37 cellular contexts compared by ENCODE assay signal in the genomic region with DNA sequence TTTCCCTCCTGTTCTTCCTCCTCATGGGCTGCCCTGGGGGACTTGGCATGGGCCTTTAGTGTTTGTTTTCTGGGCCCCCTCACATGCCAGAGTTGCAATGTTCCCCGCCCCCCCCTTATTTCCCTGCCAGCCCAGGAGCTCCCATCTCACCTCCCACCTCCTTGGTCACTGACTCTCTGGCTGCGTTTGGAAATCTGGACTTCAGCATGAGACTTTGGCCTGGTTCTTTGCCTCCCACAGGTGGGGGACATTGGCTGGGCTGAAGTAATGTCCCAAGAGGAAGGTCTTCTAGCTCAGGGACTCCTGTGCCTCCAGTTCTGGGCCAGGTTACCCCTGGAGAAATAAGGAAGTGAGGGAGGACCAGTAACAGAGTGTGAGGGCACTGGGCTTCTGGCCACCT. TPM values are rescaled to one million over a fixed set of nuclear protein-coding genes. Genes with fewer than 3 reads are reported as not detected.
"Had no signal": no experiment of that assay in that cellular context is flagged by ENCODE, and none has a peak within 500 bp of the region (broad histone marks: within the 10 kb centered on the region; RNA-seq: fewer than 3 reads in every experiment).

No MANE protein-coding gene starts in this region.

- H3K36me3 ChIP-seq: adrenal gland had no signal

- H3K4me3 ChIP-seq: adrenal gland, Peyer's patch had no signal

- H3K4me1 ChIP-seq: adrenal gland had no signal

- H3K9me3 Mint-ChIP-seq: brain had no signal

- ATAC-seq: activated CD4-positive, alpha-beta T cell treated with anti-CD3 and anti-CD28 coated beads for 36 hours; activated CD4-positive, CD25-positive, alpha-beta regulatory T cell treated with anti-CD3 and anti-CD28 coated beads, Interleukin-2, amount 50 U/mL, for 24 hours; activated CD8-positive, alpha-beta T cell treated with anti-CD3 and anti-CD28 coated beads, Interleukin-2, amount 10 ng/mL, durations not matched to agents 7 days and 5 days; activated naive CD4-positive, alpha-beta T cell treated with anti-CD3 and anti-CD28 coated beads, Interleukin-2, amount 50 U/mL, for 72 hours; PC-3; SK-N-SH treated with all-trans-retinoic acid at 6 μM for 48 hours had no signal

- H3K27ac ChIP-seq: adrenal gland, Peyer's patch, WERI-Rb-1 had no signal

- H3K9me3 ChIP-seq: adrenal gland had no signal

- H3K27me3 Mint-ChIP-seq: activated CD4-positive, alpha-beta T cell treated with anti-CD3 and anti-CD28 coated beads for 36 hours; activated T-cell treated with anti-CD3 and anti-CD28 coated beads, Interleukin-2, amount 50 U/mL, for 24 hours had no signal

- H3K27ac Mint-ChIP-seq: activated CD4-positive, alpha-beta T cell treated with anti-CD3 and anti-CD28 coated beads for 36 hours; activated CD4-positive, alpha-beta T cell treated with anti-CD3 and anti-CD28 coated beads, Interleukin-2, amount 10 ng/mL, durations not matched to agents 7 days and 5 days; activated CD8-positive, alpha-beta T cell treated with anti-CD3 and anti-CD28 coated beads, Interleukin-2, amount 10 ng/mL, durations not matched to agents 7 days and 5 days; activated naive CD4-positive, alpha-beta T cell treated with anti-CD3 and anti-CD28 coated beads for 36 hours; activated naive CD4-positive, alpha-beta T cell treated with anti-CD3 and anti-CD28 coated beads, Interleukin-2, amount 50 U/mL, for 72 hours; activated T-cell treated with anti-CD3 and anti-CD28 coated beads, Interleukin-2, amount 50 U/mL, for 24 hours; activated T-helper 2 cell treated with anti-CD3 and anti-CD28 coated beads, Interferon-gamma antibody, Interleukin-2, Interleukin-4, amounts not matched to agents 10 μg/mL and 5 μg/mL and 100 μg/mL, durations not matched to agents 14 hours and 24 hours and 36 hours; brain had no signal

- H3K27me3 ChIP-seq: adrenal gland, Peyer's patch had no signal

- H3K4me3 Mint-ChIP-seq: activated CD4-positive, alpha-beta T cell treated with anti-CD3 and anti-CD28 coated beads for 36 hours; activated CD4-positive, alpha-beta T cell treated with anti-CD3 and anti-CD28 coated beads, Interleukin-2, amount 10 ng/mL, durations not matched to agents 7 days and 5 days; activated CD8-positive, alpha-beta T cell treated with anti-CD3 and anti-CD28 coated beads, Interleukin-2, amount 10 ng/mL, durations not matched to agents 7 days and 5 days; activated naive CD4-positive, alpha-beta T cell treated with anti-CD3 and anti-CD28 coated beads for 36 hours; activated T-cell treated with anti-CD3 and anti-CD28 coated beads, Interleukin-2, amount 50 U/mL, for 24 hours; brain had no signal

- DNase-seq: activated CD4-positive, alpha-beta T cell treated with anti-CD3 and anti-CD28 coated beads for 36 hours; activated CD4-positive, alpha-beta T cell treated with anti-CD3 and anti-CD28 coated beads, Interleukin-2, amount 10 ng/mL, durations not matched to agents 7 days and 5 days; activated CD4-positive, alpha-beta T cell treated with anti-CD3 and anti-CD28 coated beads, Interleukin-2, amount 50 U/mL, for 48 hours; activated CD8-positive, alpha-beta T cell treated with anti-CD3 and anti-CD28 coated beads, Interleukin-2, amount 10 ng/mL, durations not matched to agents 7 days and 5 days; activated gamma-delta T cell treated with Interleukin-2 at 50 U/mL for 16 hours; activated naive CD4-positive, alpha-beta T cell treated with anti-CD3 and anti-CD28 coated beads for 36 hours; activated T-cell treated with anti-CD3 and anti-CD28 coated beads, Interleukin-2, amount 50 U/mL, for 24 hours; adrenal gland; caudate nucleus; cerebellar nuclear complex; Karpas-422; NCI-H1105; NCI-H1417 treated with DMSO at 0.1 percent for 48 hours; NCI-H187 treated with DMSO at 0.1 percent for 48 hours; NCI-H2081; NCI-H2171 treated with DMSO at 0.1 percent for 48 hours; NCI-H226; NCI-H446 treated with DMSO at 0.1 percent for 48 hours; NCI-H526; NCI-H748 treated with DMSO at 0.1 percent for 48 hours; NK-92 treated with Interleukin-12 subunit alpha and Interleukin-12 subunit beta, amount 100 ng/mL, for 24 hours; PC-3; Peyer's patch; RPMI8226; SIG-M5; T-helper 1 cell; T1000; WERI-Rb-1 had no signal

RNA-seq across cellular contexts. Expression of a gene that starts 39.3 kb away (rescaled TPM):
- total RNA-seq: activated CD4-positive, alpha-beta T cell treated with anti-CD3 and anti-CD28 coated beads for 36 hours; activated CD4-positive, alpha-beta T cell treated with anti-CD3 and anti-CD28 coated beads, Interleukin-2, amount 10 ng/mL, durations not matched to agents 7 days and 5 days; activated CD8-positive, alpha-beta T cell treated with anti-CD3 and anti-CD28 coated beads, Interleukin-2, amount 10 ng/mL, durations not matched to agents 7 days and 5 days; activated naive CD4-positive, alpha-beta T cell treated with anti-CD3 and anti-CD28 coated beads for 36 hours; activated naive CD4-positive, alpha-beta T cell treated with anti-CD3 and anti-CD28 coated beads, Interleukin-2, amount 50 U/mL, for 72 hours; activated T-helper 2 cell treated with anti-CD3 and anti-CD28 coated beads, Interferon-gamma antibody, Interleukin-2, Interleukin-4, amounts not matched to agents 10 μg/mL and 5 μg/mL and 100 μg/mL, durations not matched to agents 14 hours and 24 hours and 36 hours; bronchial epithelial cell; MCF 10A; PC-3; Peyer's patch; SK-MEL-5; T-helper 2 cell treated with Interferon-gamma antibody and Interleukin-4, amounts not matched to agents 100 ng/mL and 5 ng/mL, for 36 hours had no signal
- polyA plus RNA-seq: adrenal gland had no signal
